Comparison of ENCODE assay signal across 2 cellular contexts in the genomic region with DNA sequence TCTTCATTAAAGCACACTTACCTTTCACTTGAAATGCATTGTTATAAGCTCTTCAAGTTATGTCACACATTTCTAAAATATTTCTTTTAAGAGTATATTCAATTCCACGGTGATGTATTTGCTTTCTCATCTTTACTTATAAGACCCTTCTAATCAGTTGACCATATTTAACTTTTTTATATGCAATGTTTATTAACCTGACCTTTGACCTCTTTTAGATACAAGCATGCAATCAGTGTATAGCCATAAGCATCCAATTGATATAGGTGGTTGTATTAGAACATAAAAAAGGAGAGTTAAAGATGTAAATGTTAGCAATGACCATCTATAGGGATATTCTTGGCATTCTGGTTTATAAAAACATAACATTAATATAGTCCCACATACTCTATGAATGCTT.
TF ChIP-seq lines count a peak whose summit lies in the region.

No MANE protein-coding gene starts in this region.

TF ChIP-seq in GM12878, 131 proteins besides CTCF, POLR2A, EP300 and RAD21:
- TF ChIP-seq CBX3 (IDR thresholded peaks at IDR 0.05; ENCODE audit: borderline replicate concordance, low read depth), result no peak
- peak; percentile 38; the same call in 1 of the 2 replicates for TF ChIP-seq NR2F1 (conservative IDR thresholded peaks at IDR 0.05)

TF ChIP-seq in K562, 482 proteins besides CTCF, POLR2A, EP300 and RAD21:
- TF ChIP-seq NR2C1 (IDR thresholded peaks at IDR 0.05) (peak; percentile 53; the same call in 1 of the 2 replicates), NR2C1 (tag; IDR thresholded peaks at IDR 0.05) (peak; percentile 64), NR2C2 (CRISPR knock-in tag; IDR thresholded peaks at IDR 0.05) (no peak), NR2C2 (tag; IDR thresholded peaks at IDR 0.05) (peak; percentile 38; the same call in 1 of the 2 replicates)
- TF ChIP-seq, protein P1, sequence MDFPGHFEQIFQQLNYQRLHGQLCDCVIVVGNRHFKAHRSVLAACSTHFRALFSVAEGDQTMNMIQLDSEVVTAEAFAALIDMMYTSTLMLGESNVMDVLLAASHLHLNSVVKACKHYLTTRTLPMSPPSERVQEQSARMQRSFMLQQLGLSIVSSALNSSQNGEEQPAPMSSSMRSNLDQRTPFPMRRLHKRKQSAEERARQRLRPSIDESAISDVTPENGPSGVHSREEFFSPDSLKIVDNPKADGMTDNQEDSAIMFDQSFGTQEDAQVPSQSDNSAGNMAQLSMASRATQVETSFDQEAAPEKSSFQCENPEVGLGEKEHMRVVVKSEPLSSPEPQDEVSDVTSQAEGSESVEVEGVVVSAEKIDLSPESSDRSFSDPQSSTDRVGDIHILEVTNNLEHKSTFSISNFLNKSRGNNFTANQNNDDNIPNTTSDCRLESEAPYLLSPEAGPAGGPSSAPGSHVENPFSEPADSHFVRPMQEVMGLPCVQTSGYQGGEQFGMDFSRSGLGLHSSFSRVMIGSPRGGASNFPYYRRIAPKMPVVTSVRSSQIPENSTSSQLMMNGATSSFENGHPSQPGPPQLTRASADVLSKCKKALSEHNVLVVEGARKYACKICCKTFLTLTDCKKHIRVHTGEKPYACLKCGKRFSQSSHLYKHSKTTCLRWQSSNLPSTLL (IDR thresholded peaks at IDR 0.05), result no peak
